In genomic region chr19:36417752-36418286, GRCh38 we compare ENCODE assay signal across 8 cellular contexts. TPM values are rescaled to one million over a fixed set of nuclear protein-coding genes. Genes with fewer than 3 reads are reported as not detected.
A peak's percentile ranks its signal among the peaks of the same experiment; 100 is the strongest.
DNase-seq lines count a peak whose midpoint lies in the region; ATAC-seq and TF ChIP-seq lines count a peak whose summit lies in the region.

No MANE protein-coding gene starts in this region.

- H3K36me3 ChIP-seq in ES-I3 (ENCODE audit: insufficient read depth, low read length), result no peaks in the 10 kb centered on the region
- no peaks in the 10 kb centered on the region for H3K36me3 ChIP-seq in PC-9 (ENCODE audit: low read depth)
- peaks cover 32% of the 10 kb centered on the region for H3K36me3 ChIP-seq in endodermal cell (ENCODE audit: control insufficient read depth, insufficient read depth, low read length)
- peaks cover 11% of the 10 kb centered on the region for H3K36me3 ChIP-seq in osteoblast (ENCODE audit: insufficient read depth, low read length)

- H3F3A ChIP-seq in PC-9 (ENCODE audit: insufficient read depth, low read depth), result no peaks in the 10 kb centered on the region

- H3K4me3 ChIP-seq in PC-9 (peak overlapping the region; percentile 51), endodermal cell (ENCODE audit: low read length) (peak overlapping the region; percentile 88), osteoblast (ENCODE audit: insufficient read depth, low read length) (peak overlapping the region; percentile 90)

- 21 to 26% methylated on average over 20 to 25 of the region's 25 CpGs for WGBS in endodermal cell (ENCODE audit: insufficient coverage in 1 of 2, insufficient read length in 1 of 2), 2 experiments

- H4K20me1 ChIP-seq in PC-9 (ENCODE audit: insufficient read depth) (no peaks in the 10 kb centered on the region), osteoblast (ENCODE audit: insufficient read depth, low read length) (peaks cover 3% of the 10 kb centered on the region)

- H3K9me3 ChIP-seq in ES-I3 (ENCODE audit: control insufficient read depth, insufficient read depth, low read length) (no peaks in the 10 kb centered on the region), PC-9 (ENCODE audit: insufficient read depth, low read depth) (no peaks in the 10 kb centered on the region; the same call in none of the 2 replicates), endodermal cell (ENCODE audit: control insufficient read depth, low read length) (peaks cover 35% of the 10 kb centered on the region), osteoblast (ENCODE audit: low read depth, low read length) (no peaks in the 10 kb centered on the region)

- H3K27ac Mint-ChIP-seq in endodermal cell, result peak overlapping the region; percentile 95

- CTCF ChIA-PET in PC-9 (lab: Charles Lee), result no interaction called here

- H2AFZ ChIP-seq in PC-9, result peak overlapping the region; percentile 72
- H2AFZ ChIP-seq in osteoblast (ENCODE audit: low read length), result peak overlapping the region; percentile 98

- intact Hi-C loops in PC-9 (cut with micrococcal nuclease; ENCODE audit: unreplicated experiment), result no loop called here

- POLR2A ChIA-PET in PC-9 (lab: Charles Lee; ENCODE audit: unreplicated experiment), result no interaction called here

- DNase-seq in PC-9, result no peak
- DNase-seq in endodermal cell, result peak; percentile 71
- DNase-seq in osteoblast (ENCODE audit: insufficient read length, low spot score, missing footprints), result no peak
- no peak for DNase-seq in NCI-H146 treated with DMSO at 0.1 percent for 48 hours (lab: John Stamatoyannopoulos, UW; ENCODE audit: unreplicated experiment)
- DNase-seq in cerebellar nuclear complex (lab: John Stamatoyannopoulos, UW), result no peak
- DNase-seq in NCI-H1105 treated with DMSO at 0.1 percent for 48 hours (lab: John Stamatoyannopoulos, UW), result no peak

- peaks cover 6% of the 10 kb centered on the region for H3K27me3 Mint-ChIP-seq in endodermal cell (ENCODE audit: insufficient read depth)

- H3K79me2 ChIP-seq in PC-9 (ENCODE audit: low read depth) (no peaks in the 10 kb centered on the region), osteoblast (ENCODE audit: insufficient read depth, low read length) (peaks cover 40% of the 10 kb centered on the region)

- TSS peak; percentile 43 for BruUV-seq in PC-9 (replicated peaks; lab: Mats Ljungman, UMichigan)

- H3K4me2 ChIP-seq in PC-9, result peak overlapping the region; percentile 53
- H3K4me2 ChIP-seq in osteoblast (ENCODE audit: insufficient read depth, low read length), result peak overlapping the region; percentile 92

- H3K27ac ChIP-seq in PC-9, result no peak overlapping the region
- peak overlapping the region; percentile 87 for H3K27ac ChIP-seq in endodermal cell (ENCODE audit: low read depth, low read length)
- peak overlapping the region; percentile 90 for H3K27ac ChIP-seq in osteoblast (ENCODE audit: low read depth, low read length)

- H3K4me1 Mint-ChIP-seq in endodermal cell, result peaks cover 8% of the 10 kb centered on the region

- H3K9me3 Mint-ChIP-seq in endodermal cell, result peaks cover 7% of the 10 kb centered on the region

- TF ChIP-seq CTCF in PC-9 (conservative IDR thresholded peaks at IDR 0.05) (no peak), endodermal cell (conservative IDR thresholded peaks at IDR 0.05) (no peak), osteoblast (IDR thresholded peaks at IDR 0.05; ENCODE audit: extremely low read depth, low read depth, low read length) (no peak)

- no peaks in the 10 kb centered on the region for H3K9me2 ChIP-seq in PC-9 (ENCODE audit: insufficient read depth)

- no peak for ATAC-seq in HG03520 (IDR thresholded peaks at IDR 0.05; ENCODE audit: unreplicated experiment)

- H3K27me3 ChIP-seq in PC-9 (ENCODE audit: insufficient read depth, low read depth), result no peaks in the 10 kb centered on the region
- H3K27me3 ChIP-seq in endodermal cell (ENCODE audit: control insufficient read depth, insufficient read depth, low read length, poor library complexity, severe bottlenecking), result peaks cover 30% of the 10 kb centered on the region
- no peaks in the 10 kb centered on the region for H3K27me3 ChIP-seq in osteoblast (ENCODE audit: insufficient read depth, low read length)

- H3K4me1 ChIP-seq in ES-I3 (ENCODE audit: insufficient read depth, low read length), result no peaks in the 10 kb centered on the region
- H3K4me1 ChIP-seq in PC-9 (replicated peaks; ENCODE audit: insufficient read depth), result no peaks in the 10 kb centered on the region
- no peaks in the 10 kb centered on the region for H3K4me1 ChIP-seq in endodermal cell (ENCODE audit: control insufficient read depth, insufficient read depth, low read length)
- H3K4me1 ChIP-seq in osteoblast (ENCODE audit: insufficient read depth, low read length), result peaks cover 6% of the 10 kb centered on the region

- H3K9ac ChIP-seq in ES-I3 (ENCODE audit: low read depth, low read length) (peak overlapping the region; percentile 79), endodermal cell (ENCODE audit: extremely low read depth, low read length, poor library complexity, severe bottlenecking) (peak overlapping the region; percentile 62)

- peak overlapping the region; percentile 95 for H3K4me3 Mint-ChIP-seq in endodermal cell

- peaks cover 24% of the 10 kb centered on the region for H3K36me3 Mint-ChIP-seq in endodermal cell (ENCODE audit: low read depth)

RNA-seq across cellular contexts. Expression of gene ZFP82, which starts 0.6 kb away (rescaled TPM):
- total RNA-seq in PC-9 (2021) (1.8 and 1.9 TPM in 2 replicates), endodermal cell (10 to 100 TPM; 16.0 to 21.6 TPM), osteoblast (9.0 and 10.3 TPM in 2 replicates)
- 18.1 TPM for polyA plus RNA-seq in endodermal cell (2013, experiment 1 of 2)
- 17.6 TPM for polyA plus RNA-seq in endodermal cell (2013, experiment 2 of 2)

RNA-seq across cellular contexts. Expression of gene ZFP14, which starts 38.8 kb away (rescaled TPM):
- total RNA-seq in PC-9 (2021) (5.9 and 6.7 TPM in 2 replicates), endodermal cell (10 to 100 TPM in 1 of 2 donors, 1 to 10 TPM in 1; 9.2 to 11.1 TPM), osteoblast (4.3 and 5.3 TPM in 2 replicates)
- polyA plus RNA-seq in endodermal cell (2013, experiment 1 of 2), result 8.2 TPM
- 8.1 TPM for polyA plus RNA-seq in endodermal cell (2013, experiment 2 of 2)
